ENCODE assay signal across 1 cellular context in genomic region chr19:39824143-39825092, GRCh38.
TF ChIP-seq lines count a peak whose summit lies in the region.

No MANE protein-coding gene starts in this region.

TF ChIP-seq in HepG2, 621 proteins besides CTCF, POLR2A, EP300 and RAD21 (continued from another document and continues in another):
- TF ChIP-seq HMGXB3 (CRISPR knock-in tag; IDR thresholded peaks at IDR 0.05; ENCODE audit: borderline replicate concordance), result peak; percentile 91; the same call in 1 of the 2 replicates
- TF ChIP-seq KMT2B (CRISPR knock-in tag; IDR thresholded peaks at IDR 0.05), result no peak
- no peak for TF ChIP-seq ZNF646 (CRISPR knock-in tag; IDR thresholded peaks at IDR 0.05)
- TF ChIP-seq SNAI1 (CRISPR knock-in tag; IDR thresholded peaks at IDR 0.05; ENCODE audit: borderline replicate concordance), result no peak
- peak; percentile 49; the same call in 1 of the 2 replicates for TF ChIP-seq ZNF605 (CRISPR knock-in tag; IDR thresholded peaks at IDR 0.05)
- TF ChIP-seq ZNF350 (CRISPR knock-in tag; IDR thresholded peaks at IDR 0.05; ENCODE audit: borderline replicate concordance, low read depth), result peak; percentile 41; the same call in 1 of the 2 replicates
- no peak; the same call in 1 of the 2 replicates for TF ChIP-seq THAP7 (CRISPR knock-in tag; IDR thresholded peaks at IDR 0.05)
- no peak for TF ChIP-seq ZBED4 (CRISPR knock-in tag; IDR thresholded peaks at IDR 0.05; ENCODE audit: borderline replicate concordance)
- TF ChIP-seq TBL1XR1 (IDR thresholded peaks at IDR 0.05; ENCODE audit: borderline replicate concordance, low read length, partially characterized antibody), result no peak
- peak; percentile 70 for TF ChIP-seq CREM (IDR thresholded peaks at IDR 0.05)
- no peak for TF ChIP-seq CREM (CRISPR knock-in tag; IDR thresholded peaks at IDR 0.05)
- TF ChIP-seq ZNF235 (CRISPR knock-in tag; IDR thresholded peaks at IDR 0.05; ENCODE audit: borderline replicate concordance), result no peak
- peak; percentile 48; the same call in 1 of the 2 replicates for TF ChIP-seq ARID4A (CRISPR knock-in tag; IDR thresholded peaks at IDR 0.05; ENCODE audit: borderline replicate concordance)
- TF ChIP-seq THAP11 (CRISPR knock-in tag; IDR thresholded peaks at IDR 0.05), result peak; percentile 96
- TF ChIP-seq HNRNPH1 (optimal IDR thresholded peaks at IDR 0.05; ENCODE audit: low read depth, low read length), result peak; percentile 49
- no peak for TF ChIP-seq ZNF263 (CRISPR knock-in tag; IDR thresholded peaks at IDR 0.05)
- TF ChIP-seq ZFP91 (CRISPR knock-in tag; IDR thresholded peaks at IDR 0.05; ENCODE audit: borderline replicate concordance), result peak; percentile 17; the same call in 1 of the 2 replicates
- TF ChIP-seq NFYB (CRISPR knock-in tag; IDR thresholded peaks at IDR 0.05), result peak; percentile 82
- TF ChIP-seq HIVEP1 (CRISPR knock-in tag; IDR thresholded peaks at IDR 0.05), result no peak; the same call in 1 of the 2 replicates
- no peak for TF ChIP-seq HIC2 (CRISPR knock-in tag; IDR thresholded peaks at IDR 0.05; ENCODE audit: low read depth)
- TF ChIP-seq TCF7 (IDR thresholded peaks at IDR 0.05; ENCODE audit: low read depth), result peak; percentile 13; the same call in 1 of the 2 replicates
- TF ChIP-seq ZBTB26 (CRISPR knock-in tag; IDR thresholded peaks at IDR 0.05; ENCODE audit: borderline replicate concordance), result no peak
- TF ChIP-seq ZSCAN20 (CRISPR knock-in tag; IDR thresholded peaks at IDR 0.05; ENCODE audit: borderline replicate concordance), result no peak
- no peak for TF ChIP-seq MAZ (IDR thresholded peaks at IDR 0.05; ENCODE audit: borderline replicate concordance, low read depth, low read length)
- TF ChIP-seq MAZ (CRISPR knock-in tag; IDR thresholded peaks at IDR 0.05; ENCODE audit: low read depth), result no peak
- peak; percentile 43; the same call in 1 of the 2 replicates for TF ChIP-seq SP2 (CRISPR knock-in tag; IDR thresholded peaks at IDR 0.05)
- no peak for TF ChIP-seq CCAR2 (optimal IDR thresholded peaks at IDR 0.05; ENCODE audit: low read depth, low read length)
- TF ChIP-seq DR1 (CRISPR knock-in tag; IDR thresholded peaks at IDR 0.05), result no peak
